ENCODE assay signal across 1 cellular context in the genomic region with DNA sequence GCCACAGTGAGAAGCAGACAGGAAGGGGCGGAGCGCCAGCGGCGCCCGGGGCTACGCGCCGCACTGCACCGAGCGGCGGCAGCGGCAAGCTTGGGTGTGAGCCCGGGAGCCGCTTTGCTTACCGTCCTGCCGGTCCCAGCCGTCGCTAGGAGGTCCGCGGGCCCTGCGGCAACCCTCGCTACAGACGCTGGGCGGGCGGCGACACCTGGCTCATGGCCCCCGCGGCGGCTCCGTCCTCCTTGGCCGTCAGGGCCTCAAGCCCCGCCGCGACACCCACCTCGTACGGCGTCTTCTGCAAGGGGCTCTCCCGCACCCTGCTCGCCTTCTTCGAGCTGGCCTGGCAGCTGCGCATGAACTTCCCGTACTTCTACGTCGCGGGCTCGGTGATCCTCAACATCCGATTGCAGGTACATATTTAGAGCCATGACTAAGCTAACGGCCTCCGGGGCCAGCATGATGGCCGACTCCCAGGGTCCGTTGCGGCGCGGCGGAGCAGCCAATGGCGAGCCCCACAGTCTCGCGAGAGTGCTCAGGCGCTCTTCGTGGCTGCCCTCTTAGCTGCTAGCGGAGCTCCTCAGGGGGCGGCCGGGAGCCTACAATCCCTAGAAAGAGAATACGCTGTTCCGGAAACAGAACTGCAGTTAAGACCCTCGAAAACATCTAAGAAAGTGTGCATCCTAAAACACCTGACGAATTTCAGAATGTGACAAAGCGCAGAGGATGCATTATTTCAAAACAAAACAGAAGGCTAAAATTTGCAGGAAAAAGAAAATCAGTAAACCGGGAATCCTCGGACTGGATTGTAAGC.
A peak's percentile ranks its signal among the peaks of the same experiment; 100 is the strongest.
TF ChIP-seq lines count a peak whose summit lies in the region.

A gene (plus strand): TSS at position 50 of the 808 bp plus-strand sequence. CDS start 163 bp downstream, at position 213.

TF ChIP-seq in HepG2, 621 proteins besides CTCF, POLR2A, EP300 and RAD21 (continued from another document and continues in another):
- TF ChIP-seq ZNF569 (CRISPR knock-in tag; IDR thresholded peaks at IDR 0.05; ENCODE audit: borderline replicate concordance) (no peak), ASH2L (IDR thresholded peaks at IDR 0.05; ENCODE audit: insufficient read length, low read depth, low read length) (peak; percentile 99), BHLHE40 (IDR thresholded peaks at IDR 0.05; ENCODE audit: low read length) (no peak), IKZF1 (IDR thresholded peaks at IDR 0.05) (no peak), ZNF33B (CRISPR knock-in tag; IDR thresholded peaks at IDR 0.05) (peak; percentile 64), ARNT2 (CRISPR knock-in tag; IDR thresholded peaks at IDR 0.05; ENCODE audit: low read depth) (peak; percentile 97; the same call in 1 of the 2 replicates), ZNF879 (CRISPR knock-in tag; IDR thresholded peaks at IDR 0.05) (peak; percentile 79; the same call in 1 of the 2 replicates), MTF1 (CRISPR knock-in tag; IDR thresholded peaks at IDR 0.05) (no peak), ZNF672 (CRISPR knock-in tag; IDR thresholded peaks at IDR 0.05) (no peak), CENPX (CRISPR knock-in tag; IDR thresholded peaks at IDR 0.05) (no peak), RBM22 (optimal IDR thresholded peaks at IDR 0.05; ENCODE audit: low read length) (no peak), TGIF2 (CRISPR knock-in tag; IDR thresholded peaks at IDR 0.05) (no peak), PHF20 (CRISPR knock-in tag; IDR thresholded peaks at IDR 0.05) (peak; percentile 74), RBFOX2 (IDR thresholded peaks at IDR 0.05; ENCODE audit: low read depth, low read length) (peak; percentile 96), ZKSCAN5 (CRISPR knock-in tag; IDR thresholded peaks at IDR 0.05) (no peak), SP1 (IDR thresholded peaks at IDR 0.05) (no peak), SP1 (CRISPR knock-in tag; IDR thresholded peaks at IDR 0.05) (peak; percentile 58), SYNCRIP (IDR thresholded peaks at IDR 0.05; ENCODE audit: insufficient read depth, low read depth, low read length) (no peak), ATF7-NPFF (CRISPR knock-in tag; IDR thresholded peaks at IDR 0.05; ENCODE audit: low read depth) (peak; percentile 76; the same call in 1 of the 2 replicates), ZNF652 (CRISPR knock-in tag; IDR thresholded peaks at IDR 0.05; ENCODE audit: borderline replicate concordance, low read depth) (0 out of 2 replicates have a peak, but pooled peaks have one; percentile 4), KDM5B (CRISPR knock-in tag; IDR thresholded peaks at IDR 0.05; ENCODE audit: borderline replicate concordance) (peak; percentile 93), MLLT10 (CRISPR knock-in tag; IDR thresholded peaks at IDR 0.05) (no peak), ZNF12 (CRISPR knock-in tag; IDR thresholded peaks at IDR 0.05) (no peak; the same call in 1 of the 2 replicates), JUNB (CRISPR knock-in tag; IDR thresholded peaks at IDR 0.05; ENCODE audit: borderline replicate concordance) (no peak), ZNF761 (CRISPR knock-in tag; conservative IDR thresholded peaks at IDR 0.05) (peak; percentile 82; the same call in 1 of the 2 replicates), ZFP82 (CRISPR knock-in tag; IDR thresholded peaks at IDR 0.05; ENCODE audit: borderline replicate concordance) (no peak), ZNF367 (CRISPR knock-in tag; IDR thresholded peaks at IDR 0.05; ENCODE audit: borderline replicate concordance) (no peak), MTF2 (CRISPR knock-in tag; IDR thresholded peaks at IDR 0.05; ENCODE audit: borderline replicate concordance) (peak; percentile 67; the same call in 1 of the 2 replicates), FOXC1 (CRISPR knock-in tag; IDR thresholded peaks at IDR 0.05; ENCODE audit: borderline replicate concordance) (peak; percentile 89)
- TF ChIP-seq, protein P1, sequence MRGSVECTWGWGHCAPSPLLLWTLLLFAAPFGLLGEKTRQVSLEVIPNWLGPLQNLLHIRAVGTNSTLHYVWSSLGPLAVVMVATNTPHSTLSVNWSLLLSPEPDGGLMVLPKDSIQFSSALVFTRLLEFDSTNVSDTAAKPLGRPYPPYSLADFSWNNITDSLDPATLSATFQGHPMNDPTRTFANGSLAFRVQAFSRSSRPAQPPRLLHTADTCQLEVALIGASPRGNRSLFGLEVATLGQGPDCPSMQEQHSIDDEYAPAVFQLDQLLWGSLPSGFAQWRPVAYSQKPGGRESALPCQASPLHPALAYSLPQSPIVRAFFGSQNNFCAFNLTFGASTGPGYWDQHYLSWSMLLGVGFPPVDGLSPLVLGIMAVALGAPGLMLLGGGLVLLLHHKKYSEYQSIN (CRISPR knock-in tag; IDR thresholded peaks at IDR 0.05; ENCODE audit: borderline replicate concordance) = no peak
- TF ChIP-seq, protein P2, sequence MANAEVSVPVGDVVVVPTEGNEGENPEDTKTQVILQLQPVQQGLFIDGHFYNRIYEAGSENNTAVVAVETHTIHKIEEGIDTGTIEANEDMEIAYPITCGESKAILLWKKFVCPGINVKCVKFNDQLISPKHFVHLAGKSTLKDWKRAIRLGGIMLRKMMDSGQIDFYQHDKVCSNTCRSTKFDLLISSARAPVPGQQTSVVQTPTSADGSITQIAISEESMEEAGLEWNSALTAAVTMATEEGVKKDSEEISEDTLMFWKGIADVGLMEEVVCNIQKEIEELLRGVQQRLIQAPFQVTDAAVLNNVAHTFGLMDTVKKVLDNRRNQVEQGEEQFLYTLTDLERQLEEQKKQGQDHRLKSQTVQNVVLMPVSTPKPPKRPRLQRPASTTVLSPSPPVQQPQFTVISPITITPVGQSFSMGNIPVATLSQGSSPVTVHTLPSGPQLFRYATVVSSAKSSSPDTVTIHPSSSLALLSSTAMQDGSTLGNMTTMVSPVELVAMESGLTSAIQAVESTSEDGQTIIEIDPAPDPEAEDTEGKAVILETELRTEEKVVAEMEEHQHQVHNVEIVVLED (CRISPR knock-in tag; IDR thresholded peaks at IDR 0.05; ENCODE audit: borderline replicate concordance) = peak; percentile 80; the same call in 1 of the 2 replicates
- TF ChIP-seq, protein P3, sequence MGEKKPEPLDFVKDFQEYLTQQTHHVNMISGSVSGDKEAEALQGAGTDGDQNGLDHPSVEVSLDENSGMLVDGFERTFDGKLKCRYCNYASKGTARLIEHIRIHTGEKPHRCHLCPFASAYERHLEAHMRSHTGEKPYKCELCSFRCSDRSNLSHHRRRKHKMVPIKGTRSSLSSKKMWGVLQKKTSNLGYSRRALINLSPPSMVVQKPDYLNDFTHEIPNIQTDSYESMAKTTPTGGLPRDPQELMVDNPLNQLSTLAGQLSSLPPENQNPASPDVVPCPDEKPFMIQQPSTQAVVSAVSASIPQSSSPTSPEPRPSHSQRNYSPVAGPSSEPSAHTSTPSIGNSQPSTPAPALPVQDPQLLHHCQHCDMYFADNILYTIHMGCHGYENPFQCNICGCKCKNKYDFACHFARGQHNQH (CRISPR knock-in tag; IDR thresholded peaks at IDR 0.05) = peak; percentile 22; the same call in 1 of the 2 replicates
- TF ChIP-seq, protein P4, sequence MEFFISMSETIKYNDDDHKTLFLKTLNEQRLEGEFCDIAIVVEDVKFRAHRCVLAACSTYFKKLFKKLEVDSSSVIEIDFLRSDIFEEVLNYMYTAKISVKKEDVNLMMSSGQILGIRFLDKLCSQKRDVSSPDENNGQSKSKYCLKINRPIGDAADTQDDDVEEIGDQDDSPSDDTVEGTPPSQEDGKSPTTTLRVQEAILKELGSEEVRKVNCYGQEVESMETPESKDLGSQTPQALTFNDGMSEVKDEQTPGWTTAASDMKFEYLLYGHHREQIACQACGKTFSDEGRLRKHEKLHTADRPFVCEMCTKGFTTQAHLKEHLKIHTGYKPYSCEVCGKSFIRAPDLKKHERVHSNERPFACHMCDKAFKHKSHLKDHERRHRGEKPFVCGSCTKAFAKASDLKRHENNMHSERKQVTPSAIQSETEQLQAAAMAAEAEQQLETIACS (CRISPR knock-in tag; IDR thresholded peaks at IDR 0.05) = no peak
- TF ChIP-seq, protein P5, sequence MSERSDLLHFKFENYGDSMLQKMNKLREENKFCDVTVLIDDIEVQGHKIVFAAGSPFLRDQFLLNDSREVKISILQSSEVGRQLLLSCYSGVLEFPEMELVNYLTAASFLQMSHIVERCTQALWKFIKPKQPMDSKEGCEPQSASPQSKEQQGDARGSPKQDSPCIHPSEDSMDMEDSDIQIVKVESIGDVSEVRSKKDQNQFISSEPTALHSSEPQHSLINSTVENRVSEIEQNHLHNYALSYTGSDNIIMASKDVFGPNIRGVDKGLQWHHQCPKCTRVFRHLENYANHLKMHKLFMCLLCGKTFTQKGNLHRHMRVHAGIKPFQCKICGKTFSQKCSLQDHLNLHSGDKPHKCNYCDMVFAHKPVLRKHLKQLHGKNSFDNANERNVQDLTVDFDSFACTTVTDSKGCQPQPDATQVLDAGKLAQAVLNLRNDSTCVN (CRISPR knock-in tag; IDR thresholded peaks at IDR 0.05; ENCODE audit: borderline replicate concordance) = peak; percentile 85; the same call in 1 of the 2 replicates
- TF ChIP-seq, protein P6, sequence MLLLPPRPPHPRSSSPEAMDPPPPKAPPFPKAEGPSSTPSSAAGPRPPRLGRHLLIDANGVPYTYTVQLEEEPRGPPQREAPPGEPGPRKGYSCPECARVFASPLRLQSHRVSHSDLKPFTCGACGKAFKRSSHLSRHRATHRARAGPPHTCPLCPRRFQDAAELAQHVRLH (CRISPR knock-in tag; IDR thresholded peaks at IDR 0.05; ENCODE audit: borderline replicate concordance, low read depth) = peak; percentile 80
- TF ChIP-seq, protein P7, sequence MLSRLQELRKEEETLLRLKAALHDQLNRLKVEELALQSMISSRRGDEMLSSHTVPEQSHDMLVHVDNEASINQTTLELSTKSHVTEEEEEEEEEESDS (CRISPR knock-in tag; IDR thresholded peaks at IDR 0.05; ENCODE audit: borderline replicate concordance) = peak; percentile 86; the same call in 1 of the 2 replicates
- TF ChIP-seq, protein P8, sequence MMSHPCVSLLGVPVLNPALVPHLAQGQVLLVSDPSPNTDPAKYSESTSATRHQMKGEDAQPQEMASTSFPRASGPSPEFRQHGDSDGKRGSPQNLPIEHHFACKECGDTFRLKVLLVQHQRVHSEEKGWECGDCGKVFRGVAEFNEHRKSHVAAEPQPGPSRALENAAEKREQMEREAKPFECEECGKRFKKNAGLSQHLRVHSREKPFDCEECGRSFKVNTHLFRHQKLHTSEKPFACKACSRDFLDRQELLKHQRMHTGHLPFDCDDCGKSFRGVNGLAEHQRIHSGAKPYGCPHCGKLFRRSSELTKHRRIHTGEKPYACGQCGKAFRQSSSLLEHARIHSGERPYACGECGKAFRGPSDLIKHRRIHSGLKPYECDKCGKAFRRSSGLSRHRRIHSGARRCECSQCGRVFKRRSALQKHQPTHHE (CRISPR knock-in tag; IDR thresholded peaks at IDR 0.05; ENCODE audit: borderline replicate concordance) = 0 out of 2 replicates have a peak, but pooled peaks have one; percentile 80
- TF ChIP-seq, protein P9, sequence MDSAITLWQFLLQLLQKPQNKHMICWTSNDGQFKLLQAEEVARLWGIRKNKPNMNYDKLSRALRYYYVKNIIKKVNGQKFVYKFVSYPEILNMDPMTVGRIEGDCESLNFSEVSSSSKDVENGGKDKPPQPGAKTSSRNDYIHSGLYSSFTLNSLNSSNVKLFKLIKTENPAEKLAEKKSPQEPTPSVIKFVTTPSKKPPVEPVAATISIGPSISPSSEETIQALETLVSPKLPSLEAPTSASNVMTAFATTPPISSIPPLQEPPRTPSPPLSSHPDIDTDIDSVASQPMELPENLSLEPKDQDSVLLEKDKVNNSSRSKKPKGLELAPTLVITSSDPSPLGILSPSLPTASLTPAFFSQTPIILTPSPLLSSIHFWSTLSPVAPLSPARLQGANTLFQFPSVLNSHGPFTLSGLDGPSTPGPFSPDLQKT (CRISPR knock-in tag; IDR thresholded peaks at IDR 0.05; ENCODE audit: borderline replicate concordance) = 0 out of 2 replicates have a peak, but pooled peaks have one; percentile 69
- TF ChIP-seq, protein P10, sequence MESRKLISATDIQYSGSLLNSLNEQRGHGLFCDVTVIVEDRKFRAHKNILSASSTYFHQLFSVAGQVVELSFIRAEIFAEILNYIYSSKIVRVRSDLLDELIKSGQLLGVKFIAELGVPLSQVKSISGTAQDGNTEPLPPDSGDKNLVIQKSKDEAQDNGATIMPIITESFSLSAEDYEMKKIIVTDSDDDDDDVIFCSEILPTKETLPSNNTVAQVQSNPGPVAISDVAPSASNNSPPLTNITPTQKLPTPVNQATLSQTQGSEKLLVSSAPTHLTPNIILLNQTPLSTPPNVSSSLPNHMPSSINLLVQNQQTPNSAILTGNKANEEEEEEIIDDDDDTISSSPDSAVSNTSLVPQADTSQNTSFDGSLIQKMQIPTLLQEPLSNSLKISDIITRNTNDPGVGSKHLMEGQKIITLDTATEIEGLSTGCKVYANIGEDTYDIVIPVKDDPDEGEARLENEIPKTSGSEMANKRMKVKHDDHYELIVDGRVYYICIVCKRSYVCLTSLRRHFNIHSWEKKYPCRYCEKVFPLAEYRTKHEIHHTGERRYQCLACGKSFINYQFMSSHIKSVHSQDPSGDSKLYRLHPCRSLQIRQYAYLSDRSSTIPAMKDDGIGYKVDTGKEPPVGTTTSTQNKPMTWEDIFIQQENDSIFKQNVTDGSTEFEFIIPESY (CRISPR knock-in tag; IDR thresholded peaks at IDR 0.05) = no peak
- TF ChIP-seq, protein P11, sequence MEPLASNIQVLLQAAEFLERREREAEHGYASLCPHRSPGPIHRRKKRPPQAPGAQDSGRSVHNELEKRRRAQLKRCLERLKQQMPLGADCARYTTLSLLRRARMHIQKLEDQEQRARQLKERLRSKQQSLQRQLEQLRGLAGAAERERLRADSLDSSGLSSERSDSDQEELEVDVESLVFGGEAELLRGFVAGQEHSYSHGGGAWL (CRISPR knock-in tag; IDR thresholded peaks at IDR 0.05) = peak; percentile 89
- TF ChIP-seq, protein P12, sequence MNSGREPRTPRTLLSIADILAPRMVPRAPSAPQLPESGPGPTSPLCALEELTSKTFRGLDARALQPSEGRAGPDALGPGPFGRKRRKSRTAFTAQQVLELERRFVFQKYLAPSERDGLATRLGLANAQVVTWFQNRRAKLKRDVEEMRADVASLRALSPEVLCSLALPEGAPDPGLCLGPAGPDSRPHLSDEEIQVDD (CRISPR knock-in tag; IDR thresholded peaks at IDR 0.05; ENCODE audit: borderline replicate concordance) = 0 out of 2 replicates have a peak, but pooled peaks have one; percentile 54
